In genomic region chr1:27435566-27436203, GRCh38 we compare ENCODE assay signal across 8 cellular contexts. TPM values are rescaled to one million over a fixed set of nuclear protein-coding genes. Genes with fewer than 3 reads are reported as not detected.
DNase-seq lines count a peak whose midpoint lies in the region; ATAC-seq, FAIRE-seq and TF ChIP-seq lines count a peak whose summit lies in the region.

No MANE protein-coding gene starts in this region.

- peaks cover 12% of the 10 kb centered on the region; the same call in 1 of the 2 replicates for H4K20me1 ChIP-seq in DOHH2 (ENCODE audit: control insufficient read depth, insufficient read depth, low read depth, low read length)
- no peaks in the 10 kb centered on the region for H4K20me1 ChIP-seq in OCI-LY1 (ENCODE audit: insufficient read depth, low read length)

- peaks cover 32% of the 10 kb centered on the region for H3F3A ChIP-seq in DOHH2 (ENCODE audit: control insufficient read depth, insufficient read depth)
- H3F3A ChIP-seq in OCI-LY1 (ENCODE audit: insufficient read depth, low read length): no peaks in the 10 kb centered on the region

- H3K9me2 ChIP-seq in DOHH2 (replicated peaks; ENCODE audit: control insufficient read depth, low read length) (no peaks in the 10 kb centered on the region), OCI-LY1 (ENCODE audit: low read depth, low read length) (no peaks in the 10 kb centered on the region)

- DNase-seq in effector memory CD4-positive, alpha-beta T cell: no peak
- DNase-seq in pancreas: no peak
- DNase-seq in DMS114 treated with DMSO at 0.1 percent for 48 hours (lab: John Stamatoyannopoulos, UW; ENCODE audit: unreplicated experiment): no peak
- DNase-seq in iPS-NIHi7 (ENCODE audit: extremely low spot score): no peak
- no peak for DNase-seq in amniotic stem cell (lab: John Stamatoyannopoulos, UW)

- peak overlapping the region; percentile 80 for H3K4me2 ChIP-seq in DOHH2 (ENCODE audit: low read length)
- peak overlapping the region; percentile 12; the same call in 1 of the 2 replicates for H3K4me2 ChIP-seq in OCI-LY1 (ENCODE audit: low read length)

- H3K79me2 ChIP-seq in DOHH2 (ENCODE audit: control insufficient read depth, low read length) (peaks cover 89% of the 10 kb centered on the region), OCI-LY1 (ENCODE audit: insufficient read depth, low read length) (peaks cover 69% of the 10 kb centered on the region)

- H3K27ac ChIP-seq in DOHH2 (ENCODE audit: low read depth, low read length) (peak overlapping the region; percentile 89), OCI-LY1 (ENCODE audit: low read depth, low read length, poor library complexity, severe bottlenecking) (peak overlapping the region; percentile 87), pancreas (peak overlapping the region in 2 of 4 donors; percentile 1 to 53)
- H3K27ac ChIP-seq in effector memory CD4-positive, alpha-beta T cell (ENCODE audit: insufficient read depth, low read length, poor library complexity, severe bottlenecking): peak overlapping the region; percentile 51

- H3K9ac ChIP-seq in OCI-LY1 (ENCODE audit: low read length): no peak overlapping the region; the same call in 1 of the 2 replicates

- H3K4me1 ChIP-seq in DOHH2 (ENCODE audit: control insufficient read depth, low read length) (peaks cover 92% of the 10 kb centered on the region), OCI-LY1 (ENCODE audit: insufficient read depth, low read length, severe bottlenecking) (peaks cover 97% of the 10 kb centered on the region), pancreas (peaks cover 26 to 49% (median 32%) of the 10 kb centered on the region in 3 donors)
- peaks cover 55% of the 10 kb centered on the region for H3K4me1 ChIP-seq in effector memory CD4-positive, alpha-beta T cell (ENCODE audit: control insufficient read depth, insufficient read depth, low read length, poor library complexity, severe bottlenecking)

- FAIRE-seq in pancreas (lab: Jason Lieb, UNC): no peak

- intact Hi-C loops in pancreas (cut with DNase I): no loop called here

- H3K4me3 ChIP-seq in DOHH2 (ENCODE audit: low read length): peak overlapping the region; percentile 60
- H3K4me3 ChIP-seq in OCI-LY1 (ENCODE audit: low read depth, low read length, poor library complexity, severe bottlenecking): peak overlapping the region; percentile 9
- peak overlapping the region; percentile 11 for H3K4me3 ChIP-seq in effector memory CD4-positive, alpha-beta T cell (ENCODE audit: insufficient read depth, low read depth, low read length, poor library complexity, severe bottlenecking)
- H3K4me3 ChIP-seq in pancreas: no peak overlapping the region

- peaks cover 7% of the 10 kb centered on the region; the same call in 1 of the 2 replicates for H3K36me3 ChIP-seq in DOHH2 (ENCODE audit: control insufficient read depth, low read length)
- H3K36me3 ChIP-seq in OCI-LY1 (ENCODE audit: insufficient read depth, low read length): peaks cover 19% of the 10 kb centered on the region; the same call in 1 of the 2 replicates
- no peaks in the 10 kb centered on the region for H3K36me3 ChIP-seq in effector memory CD4-positive, alpha-beta T cell (ENCODE audit: control insufficient read depth, insufficient read depth, low read length)
- H3K36me3 ChIP-seq in pancreas: no peaks in the 10 kb centered on the region

- 77 to 81% methylated on average over 2 of the region's 2 CpGs for WGBS in pancreas, 2 donors

- H2AFZ ChIP-seq in OCI-LY1 (ENCODE audit: low read length): no peak overlapping the region

- H3K9me3 ChIP-seq in DOHH2 (ENCODE audit: control insufficient read depth, insufficient read depth, low read length): no peaks in the 10 kb centered on the region
- H3K9me3 ChIP-seq in OCI-LY1 (ENCODE audit: low read length): no peaks in the 10 kb centered on the region
- no peaks in the 10 kb centered on the region for H3K9me3 ChIP-seq in effector memory CD4-positive, alpha-beta T cell (ENCODE audit: control insufficient read depth, low read length)
- no peaks in the 10 kb centered on the region for H3K9me3 ChIP-seq in pancreas

- ATAC-seq in pancreas (peak in 3 of 4 donors; percentile 23 to 71 (median 69)), GM21381 (IDR thresholded peaks at IDR 0.05; ENCODE audit: unreplicated experiment) (no peak)

- TF ChIP-seq CTCF in DOHH2 (IDR thresholded peaks at IDR 0.05; ENCODE audit: low read depth, low read length, poor library complexity, severe bottlenecking) (no peak), OCI-LY1 (IDR thresholded peaks at IDR 0.05; ENCODE audit: low read length) (no peak), pancreas (IDR thresholded peaks at IDR 0.05) (no peak)

- H3K27me3 ChIP-seq in DOHH2 (ENCODE audit: control insufficient read depth, low read length): no peaks in the 10 kb centered on the region
- no peaks in the 10 kb centered on the region for H3K27me3 ChIP-seq in OCI-LY1 (ENCODE audit: insufficient read depth, low read length)
- H3K27me3 ChIP-seq in effector memory CD4-positive, alpha-beta T cell (replicated peaks; ENCODE audit: control insufficient read depth, insufficient read depth, low read length, poor library complexity, severe bottlenecking): no peaks in the 10 kb centered on the region
- no peaks in the 10 kb centered on the region for H3K27me3 ChIP-seq in pancreas

RNA-seq across cellular contexts. Expression of gene GPR3, which starts 43.3 kb away (rescaled TPM):
- total RNA-seq in pancreas: under 1 TPM in 3 of 6 donors, not detected in 3; 0.09 to 0.28 (median 0.21) TPM
- under 1 TPM; 0.30 to 0.52 TPM for polyA plus RNA-seq in pancreas

RNA-seq across cellular contexts. Expression of gene CD164L2, which starts 52.6 kb away (rescaled TPM):
- under 1 TPM in 4 of 6 donors, not detected in 2; 0.19 to 0.66 (median 0.44) TPM for total RNA-seq in pancreas
- polyA plus RNA-seq in pancreas: under 1 TPM; 0.54 to 0.76 TPM

RNA-seq across cellular contexts. Expression of gene WASF2, which starts 54.3 kb away (rescaled TPM):
- 10 to 100 TPM; 42.2 to 83.2 (median 54.5) TPM for total RNA-seq in pancreas
- 10 to 100 TPM; 13.5 to 16.1 TPM for polyA plus RNA-seq in pancreas

Comparison
In these comparisons a context has a peak if more than half of its experiments do, and no peak if none do; other contexts are left out.
1. H3K4me3 ChIP-seq: peak in DOHH2 (single experiment), OCI-LY1 (single experiment) and effector memory CD4-positive, alpha-beta T cell (single experiment); none in pancreas (0 of 4).